ENCODE assay signal across 1 cellular context in genomic region chr6:39445667-39446066, GRCh38.
TF ChIP-seq lines count a peak whose summit lies in the region.

No MANE protein-coding gene starts in this region.

TF ChIP-seq in H1, 55 proteins besides CTCF, POLR2A, EP300 and RAD21:
- TF ChIP-seq MAX (IDR thresholded peaks at IDR 0.05), result no peak
- TF ChIP-seq RFX5 (IDR thresholded peaks at IDR 0.05; ENCODE audit: borderline replicate concordance, low read depth, low read length), result no peak
- no peak for TF ChIP-seq TAF1 (IDR thresholded peaks at IDR 0.05; ENCODE audit: low read depth, low read length)
- TF ChIP-seq BCL11A (IDR thresholded peaks at IDR 0.05; ENCODE audit: low read depth in 2 of 2, low read length in 2 of 2), result no peak
- no peak for TF ChIP-seq RXRA (IDR thresholded peaks at IDR 0.05; ENCODE audit: insufficient read depth, low read depth, low read length)
